In genomic region chr13:94119360-94119936, GRCh38 we compare ENCODE assay signal across 1 cellular context.
A peak's percentile ranks its signal among the peaks of the same experiment; 100 is the strongest.
TF ChIP-seq lines count a peak whose summit lies in the region.

No MANE protein-coding gene starts in this region.

TF ChIP-seq in HepG2, 621 proteins besides CTCF, POLR2A, EP300 and RAD21 (continued from another document and continues in another):
- TF ChIP-seq ZNF597 (CRISPR knock-in tag; IDR thresholded peaks at IDR 0.05) (no peak), GTF2F1 (IDR thresholded peaks at IDR 0.05; ENCODE audit: low read length) (no peak), ZBED4 (CRISPR knock-in tag; IDR thresholded peaks at IDR 0.05; ENCODE audit: borderline replicate concordance) (no peak), RERE (CRISPR knock-in tag; IDR thresholded peaks at IDR 0.05; ENCODE audit: low read depth) (no peak), ZNF460 (CRISPR knock-in tag; IDR thresholded peaks at IDR 0.05; ENCODE audit: borderline replicate concordance) (no peak), ZNF468 (CRISPR knock-in tag; IDR thresholded peaks at IDR 0.05) (no peak), USF2 (IDR thresholded peaks at IDR 0.05; ENCODE audit: low read depth, low read length) (no peak), USF2 (CRISPR knock-in tag; IDR thresholded peaks at IDR 0.05; ENCODE audit: borderline replicate concordance) (no peak), NFE2L1 (CRISPR knock-in tag; IDR thresholded peaks at IDR 0.05; ENCODE audit: borderline replicate concordance) (no peak), EED (CRISPR knock-in tag; IDR thresholded peaks at IDR 0.05) (no peak), ZNF720 (CRISPR knock-in tag; IDR thresholded peaks at IDR 0.05) (no peak), ATRX (CRISPR knock-in tag; IDR thresholded peaks at IDR 0.05; ENCODE audit: borderline replicate concordance) (no peak), SMAD3 (CRISPR knock-in tag; IDR thresholded peaks at IDR 0.05) (peak; percentile 77; the same call in 1 of the 2 replicates), ZNF329 (CRISPR knock-in tag; IDR thresholded peaks at IDR 0.05; ENCODE audit: low read depth) (no peak), RBM22 (optimal IDR thresholded peaks at IDR 0.05; ENCODE audit: low read length) (no peak), HOXA5 (CRISPR knock-in tag; IDR thresholded peaks at IDR 0.05) (no peak), SNAPC4 (CRISPR knock-in tag; IDR thresholded peaks at IDR 0.05) (no peak), ZNF800 (CRISPR knock-in tag; IDR thresholded peaks at IDR 0.05) (no peak), ZBTB4 (CRISPR knock-in tag; IDR thresholded peaks at IDR 0.05; ENCODE audit: borderline replicate concordance) (no peak), SNAPC2 (CRISPR knock-in tag; IDR thresholded peaks at IDR 0.05) (no peak; the same call in 1 of the 2 replicates), ZNF343 (CRISPR knock-in tag; IDR thresholded peaks at IDR 0.05) (peak; percentile 42; the same call in 1 of the 2 replicates), ZNF710 (CRISPR knock-in tag; IDR thresholded peaks at IDR 0.05; ENCODE audit: borderline replicate concordance) (peak; percentile 71; the same call in 1 of the 2 replicates), ZC3H4 (CRISPR knock-in tag; IDR thresholded peaks at IDR 0.05; ENCODE audit: borderline replicate concordance) (no peak), ZNF841 (CRISPR knock-in tag; IDR thresholded peaks at IDR 0.05; ENCODE audit: borderline replicate concordance) (no peak), ZNF296 (CRISPR knock-in tag; conservative IDR thresholded peaks at IDR 0.05) (no peak), ZNF20 (CRISPR knock-in tag; IDR thresholded peaks at IDR 0.05) (no peak)
